Comparison of ENCODE assay signal across 14 cellular contexts in the genomic region with DNA sequence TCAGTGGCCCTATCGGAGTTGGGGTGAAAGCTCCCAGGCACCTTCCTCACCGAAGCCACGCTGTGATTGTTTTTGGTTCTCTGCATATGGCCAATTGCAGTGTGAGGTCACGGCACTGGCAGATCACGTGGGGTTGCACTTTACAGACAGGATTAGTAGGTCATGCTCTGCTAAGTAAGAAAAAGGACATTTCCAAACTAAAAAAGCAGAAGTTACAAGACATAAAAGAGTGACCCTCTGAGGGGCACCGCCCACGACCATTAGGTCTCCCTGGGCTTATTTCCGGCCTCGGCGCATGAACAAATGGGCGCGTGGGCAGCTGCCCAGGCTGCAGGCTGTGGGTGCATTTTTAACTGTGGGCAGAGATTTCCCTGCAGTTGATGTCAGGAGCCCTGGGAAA. TPM values are rescaled to one million over a fixed set of nuclear protein-coding genes. Genes with fewer than 3 reads are reported as not detected.
DNase-seq lines count a peak whose midpoint lies in the region; ATAC-seq and TF ChIP-seq lines count a peak whose summit lies in the region.
"Had no signal": no experiment of that assay in that cellular context is flagged by ENCODE, and none has a peak within 500 bp of the region (broad histone marks: within the 10 kb centered on the region; RNA-seq: fewer than 3 reads in every experiment).

No MANE protein-coding gene starts in this region.

- no peak for TF ChIP-seq POLR2A in NB4 (IDR thresholded peaks at IDR 0.05; ENCODE audit: extremely low read depth, insufficient read length)

- peaks cover 11% of the 10 kb centered on the region for H3K27me3 Mint-ChIP-seq in activated T-helper 17 cell treated with anti-CD3 and anti-CD28 coated beads, Interleukin-2, amount 50 U/mL, for 72 hours

- H3K23ac ChIP-seq in mesenchymal stem cell (ENCODE audit: low read length in 2 of 2), result no peak overlapping the region

- H3K27ac ChIP-seq in mesenchymal stem cell (ENCODE audit: low read length, poor library complexity, severe bottlenecking), result no peak overlapping the region
- H3K27ac ChIP-seq: vagina had no signal

- H3K18ac ChIP-seq in mesenchymal stem cell (ENCODE audit: low read depth in 1 of 2, low read length in 2 of 2), result no peak overlapping the region

- no peak overlapping the region for H3K4me3 Mint-ChIP-seq in activated T-helper 17 cell treated with anti-CD3 and anti-CD28 coated beads, Interleukin-2, amount 50 U/mL, for 72 hours
- H3K4me3 Mint-ChIP-seq: H9; T-helper 1 cell treated with Interleukin-12 subunit alpha and Interleukin-12 subunit beta and Interleukin-4 antibody, amounts not matched to agents 30 μg/mL and 1 μg/mL, for 36 hours had no signal

- TF ChIP-seq CTCF in NB4 (IDR thresholded peaks at IDR 0.05; ENCODE audit: low read depth, low read length), result no peak

- peak; percentile 59 for ATAC-seq in GM19351 (IDR thresholded peaks at IDR 0.05; ENCODE audit: unreplicated experiment)
- ATAC-seq in activated T-helper 17 cell treated with anti-CD3 and anti-CD28 coated beads, Interleukin-2, amount 50 U/mL, for 72 hours (replicated peaks), result no peak

- no peaks in the 10 kb centered on the region for H3K9me3 ChIP-seq in mesenchymal stem cell (ENCODE audit: control insufficient read depth, low read length)
- H3K9me3 ChIP-seq: vagina had no signal

- H3K9ac ChIP-seq in mesenchymal stem cell (ENCODE audit: low read length), result no peak overlapping the region

- no peak overlapping the region for H4K91ac ChIP-seq in mesenchymal stem cell (ENCODE audit: low read length)

- 82% methylated on average over 12 of the region's 12 CpGs for WGBS in mesenchymal stem cell

- no peaks in the 10 kb centered on the region for H3K9me3 Mint-ChIP-seq in activated T-helper 17 cell treated with anti-CD3 and anti-CD28 coated beads, Interleukin-2, amount 50 U/mL, for 72 hours
- H3K9me3 Mint-ChIP-seq: H9; T-helper 1 cell treated with Interleukin-12 subunit alpha and Interleukin-12 subunit beta and Interleukin-4 antibody, amounts not matched to agents 30 μg/mL and 1 μg/mL, for 36 hours had no signal

- H3K79me1 ChIP-seq in mesenchymal stem cell (replicated peaks; ENCODE audit: low read length, poor library complexity, severe bottlenecking), result no peaks in the 10 kb centered on the region

- no peak overlapping the region for H3K14ac ChIP-seq in mesenchymal stem cell (ENCODE audit: low read length in 2 of 2)

- H3K4me1 ChIP-seq in mesenchymal stem cell (ENCODE audit: control insufficient read depth, insufficient read depth, low read depth, low read length), result peaks cover 24% of the 10 kb centered on the region
- H3K4me1 ChIP-seq: vagina had no signal

- H2BK12ac ChIP-seq in mesenchymal stem cell (ENCODE audit: low read length in 2 of 2), result no peak overlapping the region

- no peak overlapping the region for H3K4me2 ChIP-seq in mesenchymal stem cell (ENCODE audit: low read length, poor library complexity, severe bottlenecking)

- H4K8ac ChIP-seq in mesenchymal stem cell (ENCODE audit: low read length), result peak overlapping the region; percentile 32

- no peak overlapping the region for H3K4me3 ChIP-seq in NB4 (ENCODE audit: low read depth, low read length)
- H3K4me3 ChIP-seq in mesenchymal stem cell (ENCODE audit: insufficient read depth in 1 of 2, low read depth in 1 of 2, low read length in 2 of 2), result no peak overlapping the region
- H3K4me3 ChIP-seq: vagina had no signal

- no peak overlapping the region for H3K27ac Mint-ChIP-seq in activated T-helper 17 cell treated with anti-CD3 and anti-CD28 coated beads, Interleukin-2, amount 50 U/mL, for 72 hours
- H3K27ac Mint-ChIP-seq: H9; T-helper 1 cell treated with Interleukin-12 subunit alpha and Interleukin-12 subunit beta and Interleukin-4 antibody, amounts not matched to agents 30 μg/mL and 1 μg/mL, for 36 hours had no signal

- H2AK5ac ChIP-seq in mesenchymal stem cell (ENCODE audit: low read length, severe bottlenecking), result no peak overlapping the region

- H3K36me3 Mint-ChIP-seq in activated T-helper 17 cell treated with anti-CD3 and anti-CD28 coated beads, Interleukin-2, amount 50 U/mL, for 72 hours (ENCODE audit: low read depth), result no peaks in the 10 kb centered on the region

- H2BK5ac ChIP-seq in mesenchymal stem cell (ENCODE audit: low read depth, low read length, poor library complexity, severe bottlenecking), result no peak overlapping the region

- H2BK15ac ChIP-seq in mesenchymal stem cell (ENCODE audit: low read depth, poor library complexity, severe bottlenecking), result no peak overlapping the region

- H3K4ac ChIP-seq in mesenchymal stem cell (ENCODE audit: low read depth in 1 of 2, low read length in 2 of 2), result peak overlapping the region in 1 of 2 experiments; percentile 67

- peak; percentile 26 for DNase-seq in COLO829 (ENCODE audit: low spot score)
- DNase-seq in NB4 (ENCODE audit: low read depth), result peak; percentile 55
- DNase-seq in mesenchymal stem cell, result no peak
- no peak for DNase-seq in ecto neural progenitor cell (ENCODE audit: low spot score)
- DNase-seq in hippocampal formation (lab: John Stamatoyannopoulos, UW), result no peak
- no peak for DNase-seq in COR-L47 (lab: John Stamatoyannopoulos, UW)
- DNase-seq: H9, RPMI8226 had no signal

- H3K27me3 ChIP-seq in mesenchymal stem cell (ENCODE audit: control insufficient read depth in 1 of 2, insufficient read depth in 1 of 2, low read length in 2 of 2), result peaks cover 0 to 16% of the 10 kb centered on the region in 2 experiments
- H3K27me3 ChIP-seq: vagina had no signal

- H2AFZ ChIP-seq in mesenchymal stem cell (ENCODE audit: low read depth, low read length), result no peak overlapping the region

- H3K4me1 Mint-ChIP-seq in activated T-helper 17 cell treated with anti-CD3 and anti-CD28 coated beads, Interleukin-2, amount 50 U/mL, for 72 hours, result no peaks in the 10 kb centered on the region

- H3K36me3 ChIP-seq in mesenchymal stem cell (ENCODE audit: control insufficient read depth in 1 of 2, insufficient read depth in 2 of 2, low read depth in 1 of 2, low read length in 2 of 2), result no peaks in the 10 kb centered on the region
- H3K36me3 ChIP-seq: vagina had no signal

- no peak overlapping the region for H2BK120ac ChIP-seq in mesenchymal stem cell (ENCODE audit: low read depth, low read length)

RNA-seq across cellular contexts. Expression of gene CAPN9, which starts 2.0 kb away (rescaled TPM):
- 0.21 TPM for polyA plus RNA-seq in mesenchymal stem cell (2013, experiment 1 of 2)
- polyA plus RNA-seq in mesenchymal stem cell (2013, experiment 2 of 2), result 0.12 TPM
- total RNA-seq in activated T-helper 17 cell treated with anti-CD3 and anti-CD28 coated beads, Interleukin-2, amount 50 U/mL, for 72 hours, result not detected
- total RNA-seq: astrocyte, posterior vena cava, vagina had no signal

RNA-seq across cellular contexts. Expression of gene AGT, which starts 35.2 kb away (rescaled TPM):
- polyA plus RNA-seq in mesenchymal stem cell (2013, experiment 1 of 2), result 30.4 TPM
- polyA plus RNA-seq in mesenchymal stem cell (2013, experiment 2 of 2), result 30.9 TPM
- not detected for total RNA-seq in activated T-helper 17 cell treated with anti-CD3 and anti-CD28 coated beads, Interleukin-2, amount 50 U/mL, for 72 hours
- total RNA-seq: H9 had no signal

Comparison
In these comparisons a context has a peak if more than half of its experiments do, and no peak if none do; other contexts are left out.
1. DNase-seq: peak in COLO829 (single experiment) and NB4 (single experiment); none in mesenchymal stem cell (single experiment), ecto neural progenitor cell (single experiment), hippocampal formation (0 of 2) and COR-L47 (single experiment).